Comparison of ENCODE assay signal across 9 cellular contexts in the genomic region with DNA sequence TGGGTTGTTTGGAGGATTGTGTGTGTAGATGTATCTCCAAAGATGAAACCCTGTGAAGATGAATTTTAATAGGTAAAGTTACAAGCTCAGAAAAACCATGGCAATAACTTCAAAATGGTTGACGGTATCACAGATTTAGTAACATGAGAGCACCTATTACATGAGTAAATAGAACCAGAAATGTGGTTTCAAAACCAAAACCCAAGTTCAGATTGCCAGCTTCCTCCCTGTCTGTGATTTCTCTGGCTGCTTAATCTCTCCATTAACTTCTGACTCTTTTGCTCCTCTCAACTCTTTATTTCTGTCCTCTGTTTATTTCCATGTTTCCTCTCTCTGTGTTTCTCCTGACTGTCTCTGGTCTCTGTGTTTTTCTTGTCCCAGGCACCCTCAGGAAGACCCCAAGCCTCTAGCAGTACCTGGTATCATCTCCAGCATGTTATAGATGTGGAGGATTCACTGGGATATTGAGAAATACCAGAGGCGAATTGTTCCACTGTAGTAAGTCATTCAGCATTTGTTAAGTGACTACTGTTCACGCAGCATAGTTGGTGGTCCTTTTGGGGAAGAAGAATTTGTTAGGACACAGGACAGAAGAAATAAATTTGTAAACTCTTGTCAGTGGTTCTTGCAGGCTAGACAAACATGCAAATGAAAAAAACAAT.
A peak's percentile ranks its signal among the peaks of the same experiment; 100 is the strongest.
DNase-seq lines count a peak whose midpoint lies in the region; ATAC-seq, FAIRE-seq and TF ChIP-seq lines count a peak whose summit lies in the region.
"Had no signal": no experiment of that assay in that cellular context is flagged by ENCODE, and none has a peak within 500 bp of the region (broad histone marks: within the 10 kb centered on the region; RNA-seq: fewer than 3 reads in every experiment).

No MANE protein-coding gene starts in this region.

- no peak overlapping the region for H3K4me3 Mint-ChIP-seq in endothelial cell (ENCODE audit: unreplicated experiment)
- H3K4me3 Mint-ChIP-seq in stimulated activated effector memory CD8-positive, alpha-beta T cell treated with anti-CD3 and anti-CD28 coated beads, Interleukin-12 subunit alpha, Interleukin-12 subunit beta, amount 100 ng/mL, for 72 hours: no peak overlapping the region
- H3K4me3 Mint-ChIP-seq: activated CD4-positive, alpha-beta T cell treated with anti-CD3 and anti-CD28 coated beads, Interleukin-2, amount 10 ng/mL, durations not matched to agents 24 days and 14 days had no signal

- no peaks in the 10 kb centered on the region for H3K36me3 ChIP-seq in small intestine (ENCODE audit: control insufficient read depth in 2 of 2, insufficient read depth in 2 of 2, low read length in 2 of 2)

- no peaks in the 10 kb centered on the region for H3K9me3 Mint-ChIP-seq in endothelial cell (ENCODE audit: unreplicated experiment)
- H3K9me3 Mint-ChIP-seq in stimulated activated effector memory CD8-positive, alpha-beta T cell treated with anti-CD3 and anti-CD28 coated beads, Interleukin-12 subunit alpha, Interleukin-12 subunit beta, amount 100 ng/mL, for 72 hours: no peaks in the 10 kb centered on the region
- H3K9me3 Mint-ChIP-seq: activated CD4-positive, alpha-beta T cell treated with anti-CD3 and anti-CD28 coated beads, Interleukin-2, amount 10 ng/mL, durations not matched to agents 24 days and 14 days had no signal

- H3K9me3 ChIP-seq in small intestine (ENCODE audit: control insufficient read depth, low read depth): no peaks in the 10 kb centered on the region

- TF ChIP-seq CTCF in endothelial cell (IDR thresholded peaks at IDR 0.05; ENCODE audit: unreplicated experiment): no peak

- H3K27ac ChIP-seq in small intestine (ENCODE audit: low read depth in 1 of 2, low read length in 1 of 2): peak overlapping the region in 1 of 2 donors; percentile 5

- no peak overlapping the region for H3K4me3 ChIP-seq in small intestine (ENCODE audit: low read depth in 1 of 2, low read length in 2 of 2)

- WGBS in small intestine, 3 donors: 65 to 92% (median 75%) methylated on average over 3 of the region's 3 CpGs

- peaks cover 0 to 4% of the 10 kb centered on the region in 2 donors for H3K4me1 ChIP-seq in small intestine (ENCODE audit: control insufficient read depth in 2 of 2, insufficient read depth in 1 of 2, low read depth in 1 of 2, low read length in 1 of 2)

- H3K36me3 Mint-ChIP-seq in endothelial cell (ENCODE audit: low read depth, unreplicated experiment): no peaks in the 10 kb centered on the region
- H3K36me3 Mint-ChIP-seq in stimulated activated effector memory CD8-positive, alpha-beta T cell treated with anti-CD3 and anti-CD28 coated beads, Interleukin-12 subunit alpha, Interleukin-12 subunit beta, amount 100 ng/mL, for 72 hours: no peaks in the 10 kb centered on the region

- DNase-seq in LHCN-M2 (ENCODE audit: low read depth) (peak; percentile 48), endothelial cell (ENCODE audit: low spot score) (no peak), small intestine (no peak), 8988T (no peak)
- DNase-seq in stimulated activated effector memory CD8-positive, alpha-beta T cell treated with anti-CD3 and anti-CD28 coated beads, Interleukin-12 subunit alpha, Interleukin-12 subunit beta, amount 100 ng/mL, for 72 hours (ENCODE audit: low spot score in 2 of 2): no peak
- DNase-seq: activated CD4-positive, alpha-beta T cell treated with anti-CD3 and anti-CD28 coated beads, Interleukin-2, amount 10 ng/mL, durations not matched to agents 24 days and 14 days; NCI-H1048 had no signal

- ATAC-seq in GM21367 (IDR thresholded peaks at IDR 0.05; ENCODE audit: unreplicated experiment) (peak; percentile 53), HG03439 (IDR thresholded peaks at IDR 0.05; ENCODE audit: unreplicated experiment) (no peak)
- peak; percentile 79 for ATAC-seq in stimulated activated effector memory CD8-positive, alpha-beta T cell treated with anti-CD3 and anti-CD28 coated beads, Interleukin-12 subunit alpha, Interleukin-12 subunit beta, amount 100 ng/mL, for 72 hours

- H3K27me3 ChIP-seq in small intestine (ENCODE audit: control insufficient read depth in 2 of 2, insufficient read depth in 2 of 2, low read length in 2 of 2): no peaks in the 10 kb centered on the region

- H3K4me1 Mint-ChIP-seq in endothelial cell (ENCODE audit: unreplicated experiment): peaks cover 29% of the 10 kb centered on the region
- H3K4me1 Mint-ChIP-seq in stimulated activated effector memory CD8-positive, alpha-beta T cell treated with anti-CD3 and anti-CD28 coated beads, Interleukin-12 subunit alpha, Interleukin-12 subunit beta, amount 100 ng/mL, for 72 hours: peaks cover 25% of the 10 kb centered on the region

- H3K27me3 Mint-ChIP-seq in endothelial cell (ENCODE audit: unreplicated experiment): peaks cover 3% of the 10 kb centered on the region
- H3K27me3 Mint-ChIP-seq: activated CD4-positive, alpha-beta T cell treated with anti-CD3 and anti-CD28 coated beads, Interleukin-2, amount 10 ng/mL, durations not matched to agents 24 days and 14 days had no signal

- FAIRE-seq in small intestine (lab: Jason Lieb, UNC): no peak

- peak overlapping the region; percentile 44 for H3K27ac Mint-ChIP-seq in endothelial cell (ENCODE audit: unreplicated experiment)
- H3K27ac Mint-ChIP-seq in stimulated activated effector memory CD8-positive, alpha-beta T cell treated with anti-CD3 and anti-CD28 coated beads, Interleukin-12 subunit alpha, Interleukin-12 subunit beta, amount 100 ng/mL, for 72 hours: peak overlapping the region; percentile 48
- H3K27ac Mint-ChIP-seq: activated CD4-positive, alpha-beta T cell treated with anti-CD3 and anti-CD28 coated beads, Interleukin-2, amount 10 ng/mL, durations not matched to agents 24 days and 14 days had no signal
